ENCODE assay signal across 1 cellular context in genomic region chr22:45977551-45978274, GRCh38.
A peak's percentile ranks its signal among the peaks of the same experiment; 100 is the strongest.
TF ChIP-seq lines count a peak whose summit lies in the region.

No MANE protein-coding gene starts in this region.

TF ChIP-seq in H1, 55 proteins besides CTCF, POLR2A, EP300 and RAD21:
- TF ChIP-seq SUZ12 (IDR thresholded peaks at IDR 0.05; ENCODE audit: low read length) (peak; percentile 86), YY1 (IDR thresholded peaks at IDR 0.05; ENCODE audit: low read depth, low read length) (no peak), SIN3A (conservative IDR thresholded peaks at IDR 0.05 in 1 of 2, IDR thresholded peaks at IDR 0.05 in 1 of 2; ENCODE audit: low read depth in 1 of 2, low read length in 2 of 2) (no peak), EZH2 (IDR thresholded peaks at IDR 0.05; ENCODE audit: low read depth, low read length, severe bottlenecking) (peak; percentile 78)
